Comparison of ENCODE assay signal across 10 cellular contexts in the genomic region with DNA sequence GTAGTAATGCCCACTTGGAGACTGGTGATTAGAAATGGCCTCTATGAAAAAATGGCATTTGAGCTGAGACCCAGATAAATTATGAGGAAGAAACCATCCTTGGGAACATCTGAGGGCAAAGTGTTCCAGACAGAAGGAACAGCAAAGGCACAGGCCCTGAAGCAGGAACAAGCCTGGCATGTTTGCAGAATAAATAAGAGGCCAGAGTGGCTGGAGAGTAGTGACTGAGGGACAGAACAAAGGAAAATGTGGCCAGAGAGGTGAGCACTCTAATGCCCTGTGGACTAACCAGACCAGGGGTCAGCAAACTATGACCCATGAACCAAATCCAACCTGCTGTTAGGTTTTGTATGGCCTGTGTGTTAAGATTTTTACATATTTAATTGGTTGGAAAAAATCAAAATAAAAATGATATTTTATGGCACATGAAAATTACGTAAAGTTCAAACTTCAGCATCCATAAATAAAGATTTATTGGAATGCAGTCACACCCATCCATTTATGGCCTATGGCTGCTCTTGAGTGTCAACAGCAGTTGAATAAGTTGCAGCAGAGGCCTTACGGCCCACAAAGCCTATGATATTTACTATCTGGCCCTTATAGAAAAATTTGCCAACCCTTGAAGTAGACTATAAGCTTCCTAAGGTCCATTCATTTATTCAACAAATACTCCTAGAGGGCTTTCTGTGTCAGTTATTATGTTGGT.
"Had no signal": no experiment of that assay in that cellular context is flagged by ENCODE, and none has a peak within 500 bp of the region (broad histone marks: within the 10 kb centered on the region; RNA-seq: fewer than 3 reads in every experiment).

No MANE protein-coding gene starts in this region.

- H3K4me3 ChIP-seq: GM23248, HAP-1, K562 had no signal

- H3K9ac ChIP-seq: GM23248 had no signal

- FAIRE-seq: HTR-8/SVneo, K562 had no signal

- H3K27ac Mint-ChIP-seq: HFFc6 had no signal

- ATAC-seq: HCT116, K562 had no signal

- DNase-seq: GM23248, GOT3, H7, HFFc6, IMR-90, KG1 had no signal

- H3K27ac ChIP-seq: GM23248 had no signal

- H3K4me3 Mint-ChIP-seq: HFFc6 had no signal

- H3K36me3 ChIP-seq: HAP-1 had no signal

- H3K9me3 ChIP-seq: HAP-1 had no signal
